In the genomic region with DNA sequence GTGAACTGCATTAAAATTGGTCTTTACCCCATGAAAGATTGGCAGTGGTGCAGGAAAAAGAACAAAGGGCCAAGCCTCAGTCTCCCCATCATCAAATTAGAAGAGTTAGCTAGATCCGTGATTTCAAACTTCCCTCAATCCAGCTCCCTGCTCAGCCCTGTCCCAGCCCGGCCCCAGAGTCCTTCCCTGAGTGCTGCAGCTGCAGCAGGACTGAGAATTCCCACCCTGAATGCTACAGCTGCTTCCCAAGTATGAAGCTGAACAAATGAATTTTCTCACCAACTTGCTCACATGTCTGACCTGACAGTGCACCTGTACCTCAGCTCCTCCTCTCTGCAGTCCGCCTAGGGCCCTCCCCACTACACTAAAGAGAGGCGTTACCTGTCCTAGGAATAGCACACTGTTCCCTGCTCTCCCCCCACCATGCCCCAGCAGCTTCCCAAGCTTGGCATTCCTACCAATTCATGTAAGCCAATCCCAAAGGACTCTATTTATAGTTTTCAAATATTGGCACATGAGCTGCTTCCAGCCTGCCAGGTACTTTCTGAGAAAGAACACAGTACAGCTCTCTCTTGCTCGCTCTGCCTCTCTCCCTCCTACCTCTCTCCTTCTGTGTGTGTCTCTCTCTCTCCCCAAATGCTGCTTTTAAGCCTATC, we compare ENCODE assay signal across 14 cellular contexts.
DNase-seq lines count a peak whose midpoint lies in the region; TF ChIP-seq lines count a peak whose summit lies in the region.
"Had no signal": no experiment of that assay in that cellular context is flagged by ENCODE, and none has a peak within 500 bp of the region (broad histone marks: within the 10 kb centered on the region; RNA-seq: fewer than 3 reads in every experiment).

No MANE protein-coding gene starts in this region.

- no peak for TF ChIP-seq POLR2A in transverse colon (IDR thresholded peaks at IDR 0.05)

- TF ChIP-seq EP300 in transverse colon (IDR thresholded peaks at IDR 0.05; ENCODE audit: low read depth), result no peak

- in situ Hi-C loops in transverse colon (cut with MboI; ENCODE audit: low pct_ligation_motif_present in 1 of 4, low pct_unique_long_range_greater_than_20kb in 1 of 4, low sequenced_read_pairs in 3 of 4), result loop anchor here (5.0 to 25.0 kb wide), 4 partner anchors 1257 to 1269 kb away; a partner anchor contains a TSS

- peak overlapping the region in 2 of 4 donors; percentile 20 to 52 for H3K27ac ChIP-seq in transverse colon
- H3K27ac ChIP-seq: HL-60 had no signal

- H3K4me3 ChIP-seq in transverse colon, result no peak overlapping the region
- H3K4me3 ChIP-seq: Peyer's patch had no signal

- H3K36me3 ChIP-seq in transverse colon, result no peaks in the 10 kb centered on the region
- H3K36me3 ChIP-seq: Peyer's patch had no signal

- H3K9me3 ChIP-seq in transverse colon, result no peaks in the 10 kb centered on the region
- H3K9me3 ChIP-seq: Peyer's patch had no signal

- H3K27me3 ChIP-seq in transverse colon, result no peaks in the 10 kb centered on the region
- H3K27me3 ChIP-seq: Peyer's patch had no signal

- DNase-seq in DMS153 (lab: John Stamatoyannopoulos, UW) (peak; percentile 23), DMS153 treated with DMSO at 0.1 percent for 48 hours (lab: John Stamatoyannopoulos, UW; ENCODE audit: unreplicated experiment) (no peak), cerebellar cortex (ENCODE audit: low spot score) (peak; percentile 84), midbrain (lab: John Stamatoyannopoulos, UW) (peak; percentile 1), transverse colon (peak; percentile 18), NCI-H748 treated with DMSO at 0.1 percent for 48 hours (lab: John Stamatoyannopoulos, UW) (no peak), NCI-H146 treated with DMSO at 0.1 percent for 48 hours (lab: John Stamatoyannopoulos, UW; ENCODE audit: unreplicated experiment) (no peak), OCI-M2 (lab: John Stamatoyannopoulos, UW; ENCODE audit: unreplicated experiment) (no peak)
- DNase-seq: activated CD8-positive, alpha-beta memory T cell treated with anti-CD3 and anti-CD28 coated beads for 24 hours; KBM-7; NCI-H1048; NCI-H524; Peyer's patch had no signal

- intact Hi-C loops in transverse colon (cut with DNase I; ENCODE audit: low total_unique reads), result no loop called here

- peaks cover 5 to 26% (median 8%) of the 10 kb centered on the region in 4 donors for H3K4me1 ChIP-seq in transverse colon

- TF ChIP-seq CTCF in transverse colon (IDR thresholded peaks at IDR 0.05), result no peak

- 29 to 40% methylated on average over 1 to 5 of the region's 5 CpGs for WGBS in transverse colon (ENCODE audit: low coverage in 1 of 2), 2 donors

Comparison
In these comparisons a context has a peak if more than half of its experiments do, and no peak if none do; other contexts are left out.
1. DNase-seq: peak in DMS153 (single experiment), cerebellar cortex (single experiment), midbrain (single experiment) and transverse colon (single experiment); none in DMS153 treated with DMSO at 0.1 percent for 48 hours (single experiment), NCI-H748 treated with DMSO at 0.1 percent for 48 hours (single experiment), NCI-H146 treated with DMSO at 0.1 percent for 48 hours (single experiment) and OCI-M2 (single experiment).